23 cellular contexts compared by ENCODE assay signal in the genomic region with DNA sequence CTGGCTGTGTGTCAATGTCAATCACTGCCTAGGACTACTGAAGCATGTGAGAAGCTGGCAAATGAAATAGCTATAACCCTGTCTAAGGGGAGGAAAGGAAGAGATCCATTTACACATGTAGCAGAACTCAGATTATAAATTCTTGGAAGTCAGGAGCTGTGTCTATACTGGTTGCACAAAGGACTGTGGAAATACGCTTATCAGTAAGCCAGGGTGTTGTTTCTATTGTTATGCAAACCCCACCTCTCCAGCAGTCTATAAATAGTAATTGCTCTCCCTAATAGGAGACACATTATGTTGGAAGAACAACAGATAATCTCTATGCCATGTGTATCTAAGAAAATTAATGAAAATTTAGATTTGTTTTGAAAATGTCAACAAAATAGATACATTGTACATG.
DNase-seq lines count a peak whose midpoint lies in the region; ATAC-seq and TF ChIP-seq lines count a peak whose summit lies in the region.
"Had no signal": no experiment of that assay in that cellular context is flagged by ENCODE, and none has a peak within 500 bp of the region (broad histone marks: within the 10 kb centered on the region; RNA-seq: fewer than 3 reads in every experiment).

No MANE protein-coding gene starts in this region.

- H3K9me3 Mint-ChIP-seq in GM23338 (no peaks in the 10 kb centered on the region), brain (no peaks in the 10 kb centered on the region)

- H3F3A ChIP-seq in GM23338 (replicated peaks; ENCODE audit: low read depth), result no peaks in the 10 kb centered on the region
- H3F3A ChIP-seq in neural cell (ENCODE audit: insufficient read depth, low read length, poor library complexity, severe bottlenecking), result no peaks in the 10 kb centered on the region

- H3K27me3 Mint-ChIP-seq in GM23338 (ENCODE audit: insufficient read depth, low read depth, poor library complexity) (no peaks in the 10 kb centered on the region), brain (no peaks in the 10 kb centered on the region)

- no peak overlapping the region for H3K4me3 Mint-ChIP-seq in GM23338
- no peak overlapping the region for H3K4me3 Mint-ChIP-seq in brain
- H3K4me3 Mint-ChIP-seq: CD8-positive, alpha-beta T cell had no signal

- H3K9ac ChIP-seq in neural cell (ENCODE audit: low read length), result no peak overlapping the region
- H3K9ac ChIP-seq: KMS-11 had no signal

- H3K79me2 ChIP-seq in GM23338 (replicated peaks; ENCODE audit: insufficient read depth) (no peaks in the 10 kb centered on the region), neural cell (replicated peaks; ENCODE audit: insufficient read depth, low read length) (no peaks in the 10 kb centered on the region)

- H3K27me3 ChIP-seq in GM23338 (ENCODE audit: insufficient read depth) (no peaks in the 10 kb centered on the region), neural cell (ENCODE audit: insufficient read depth, low read depth, low read length) (no peaks in the 10 kb centered on the region)
- H3K27me3 ChIP-seq: SJSA1 had no signal

- H2AFZ ChIP-seq in GM23338, result no peak overlapping the region
- H2AFZ ChIP-seq in neural cell (ENCODE audit: low read depth, low read length), result no peak overlapping the region

- DNase-seq in NCI-H82 (lab: John Stamatoyannopoulos, UW) (peak; percentile 7), NCI-H82 treated with DMSO at 0.1 percent for 48 hours (lab: John Stamatoyannopoulos, UW; ENCODE audit: unreplicated experiment) (no peak), GM23338 (ENCODE audit: low spot score) (peak; percentile 3), DMS 273 treated with DMSO at 0.1 percent for 48 hours (lab: John Stamatoyannopoulos, UW) (no peak), COLO829 (ENCODE audit: low spot score) (no peak)
- DNase-seq: 8988T; C1 segment of cervical spinal cord; Calu3; CD8-positive, alpha-beta T cell; DMS53; GDM1; IMR-90; NCI-H1105; NCI-H146; NCI-H2029 treated with DMSO at 0.1 percent for 48 hours; NCI-H2171 treated with DMSO at 0.1 percent for 48 hours; NK-92 treated with Interleukin-12 subunit alpha and Interleukin-12 subunit beta, amount 100 ng/mL, for 24 hours had no signal

- no peak overlapping the region for H3K27ac Mint-ChIP-seq in GM23338
- H3K27ac Mint-ChIP-seq in brain, result peak overlapping the region in 3 of 5 experiments; percentile 19 to 66 (median 54)
- H3K27ac Mint-ChIP-seq: CD8-positive, alpha-beta T cell had no signal

- no peak for TF ChIP-seq RAD21 in neural cell (conservative IDR thresholded peaks at IDR 0.05)

- H3K9me2 ChIP-seq in GM23338 (ENCODE audit: insufficient read depth) (no peaks in the 10 kb centered on the region), neural cell (ENCODE audit: insufficient read depth, low read length) (no peaks in the 10 kb centered on the region)

- no peak; the same call in 2 of the 3 replicates for ATAC-seq in GM23338
- no peak for ATAC-seq in GM18907 (IDR thresholded peaks at IDR 0.05; ENCODE audit: unreplicated experiment)
- ATAC-seq: CD8-positive, alpha-beta T cell; Panc1 had no signal

- TF ChIP-seq EP300 in neural cell (conservative IDR thresholded peaks at IDR 0.05; ENCODE audit: poor library complexity, severe bottlenecking), result peak; percentile 48

- H3K4me1 Mint-ChIP-seq in GM23338, result peaks cover 5% of the 10 kb centered on the region; the same call in 2 of the 3 replicates
- peaks cover 41% of the 10 kb centered on the region for H3K4me1 Mint-ChIP-seq in brain

- H3K27ac ChIP-seq in GM23338 (ENCODE audit: low read depth) (no peak overlapping the region), neural cell (ENCODE audit: low read length) (peak overlapping the region; percentile 50)
- H3K27ac ChIP-seq: KMS-11, SJSA1 had no signal

- peaks cover 6% of the 10 kb centered on the region; the same call in 1 of the 2 replicates for H3K4me1 ChIP-seq in GM23338 (ENCODE audit: insufficient read depth)
- H3K4me1 ChIP-seq: SJSA1 had no signal

- H3K36me3 Mint-ChIP-seq in GM23338 (ENCODE audit: low read depth) (no peaks in the 10 kb centered on the region), brain (no peaks in the 10 kb centered on the region)
- H3K36me3 Mint-ChIP-seq: CD8-positive, alpha-beta T cell had no signal

- no peaks in the 10 kb centered on the region for H3K36me3 ChIP-seq in GM23338 (ENCODE audit: insufficient read depth)
- no peaks in the 10 kb centered on the region for H3K36me3 ChIP-seq in neural cell (ENCODE audit: insufficient read depth, low read length)
- H3K36me3 ChIP-seq: SJSA1 had no signal

- H4K20me1 ChIP-seq in GM23338 (replicated peaks; ENCODE audit: insufficient read depth) (no peaks in the 10 kb centered on the region), neural cell (ENCODE audit: insufficient read depth) (no peaks in the 10 kb centered on the region)

- no peak for TF ChIP-seq CTCF in GM23338 (conservative IDR thresholded peaks at IDR 0.05; ENCODE audit: low read depth in 2 of 2)
- TF ChIP-seq CTCF in brain (conservative IDR thresholded peaks at IDR 0.05), result no peak
- no peak for TF ChIP-seq CTCF in neural cell (IDR thresholded peaks at IDR 0.05; ENCODE audit: poor library complexity, severe bottlenecking)

- H3K9me3 ChIP-seq in neural cell (ENCODE audit: low read length), result no peaks in the 10 kb centered on the region
- H3K9me3 ChIP-seq: SJSA1 had no signal

- H3K4me3 ChIP-seq in GM23338 (no peak overlapping the region), neural cell (ENCODE audit: low read length) (no peak overlapping the region)
- H3K4me3 ChIP-seq: SJSA1 had no signal

- H3K4me2 ChIP-seq in GM23338 (peak overlapping the region; percentile 50; the same call in 1 of the 2 replicates), neural cell (ENCODE audit: low read length) (no peak overlapping the region)
- H3K4me2 ChIP-seq: KMS-11 had no signal

TF ChIP-seq in GM23338, 12 proteins besides CTCF, POLR2A, EP300 and RAD21 (continues in another document):
- TF ChIP-seq, protein P1, sequence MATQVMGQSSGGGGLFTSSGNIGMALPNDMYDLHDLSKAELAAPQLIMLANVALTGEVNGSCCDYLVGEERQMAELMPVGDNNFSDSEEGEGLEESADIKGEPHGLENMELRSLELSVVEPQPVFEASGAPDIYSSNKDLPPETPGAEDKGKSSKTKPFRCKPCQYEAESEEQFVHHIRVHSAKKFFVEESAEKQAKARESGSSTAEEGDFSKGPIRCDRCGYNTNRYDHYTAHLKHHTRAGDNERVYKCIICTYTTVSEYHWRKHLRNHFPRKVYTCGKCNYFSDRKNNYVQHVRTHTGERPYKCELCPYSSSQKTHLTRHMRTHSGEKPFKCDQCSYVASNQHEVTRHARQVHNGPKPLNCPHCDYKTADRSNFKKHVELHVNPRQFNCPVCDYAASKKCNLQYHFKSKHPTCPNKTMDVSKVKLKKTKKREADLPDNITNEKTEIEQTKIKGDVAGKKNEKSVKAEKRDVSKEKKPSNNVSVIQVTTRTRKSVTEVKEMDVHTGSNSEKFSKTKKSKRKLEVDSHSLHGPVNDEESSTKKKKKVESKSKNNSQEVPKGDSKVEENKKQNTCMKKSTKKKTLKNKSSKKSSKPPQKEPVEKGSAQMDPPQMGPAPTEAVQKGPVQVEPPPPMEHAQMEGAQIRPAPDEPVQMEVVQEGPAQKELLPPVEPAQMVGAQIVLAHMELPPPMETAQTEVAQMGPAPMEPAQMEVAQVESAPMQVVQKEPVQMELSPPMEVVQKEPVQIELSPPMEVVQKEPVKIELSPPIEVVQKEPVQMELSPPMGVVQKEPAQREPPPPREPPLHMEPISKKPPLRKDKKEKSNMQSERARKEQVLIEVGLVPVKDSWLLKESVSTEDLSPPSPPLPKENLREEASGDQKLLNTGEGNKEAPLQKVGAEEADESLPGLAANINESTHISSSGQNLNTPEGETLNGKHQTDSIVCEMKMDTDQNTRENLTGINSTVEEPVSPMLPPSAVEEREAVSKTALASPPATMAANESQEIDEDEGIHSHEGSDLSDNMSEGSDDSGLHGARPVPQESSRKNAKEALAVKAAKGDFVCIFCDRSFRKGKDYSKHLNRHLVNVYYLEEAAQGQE (IDR thresholded peaks at IDR 0.05; ENCODE audit: unreplicated experiment), result no peak
- TF ChIP-seq EZH2 (IDR thresholded peaks at IDR 0.05; ENCODE audit: low read depth, unreplicated experiment), result no peak
- TF ChIP-seq EZH2phosphoT487 (IDR thresholded peaks at IDR 0.05; ENCODE audit: unreplicated experiment), result no peak
- TF ChIP-seq JUNB (IDR thresholded peaks at IDR 0.05; ENCODE audit: unreplicated experiment), result no peak
- TF ChIP-seq CREB1 (CRISPR knock-in tag; IDR thresholded peaks at IDR 0.05; ENCODE audit: low read depth), result no peak
- no peak for TF ChIP-seq STAT1 (IDR thresholded peaks at IDR 0.05; ENCODE audit: unreplicated experiment)

TF ChIP-seq in neural cell, 6 proteins besides CTCF, POLR2A, EP300 and RAD21:
- TF ChIP-seq TAF1 (IDR thresholded peaks at IDR 0.05; ENCODE audit: low read depth) (no peak), MXI1 (conservative IDR thresholded peaks at IDR 0.05; ENCODE audit: poor library complexity, severe bottlenecking) (no peak), SMC3 (conservative IDR thresholded peaks at IDR 0.05; ENCODE audit: poor library complexity) (no peak), EZH2 (IDR thresholded peaks at IDR 0.05; ENCODE audit: borderline replicate concordance, insufficient read depth, low read length, poor library complexity, severe bottlenecking) (no peak), POLR2AphosphoS5 (IDR thresholded peaks at IDR 0.05) (no peak)
- TF ChIP-seq, protein P1 (IDR thresholded peaks at IDR 0.05; ENCODE audit: borderline replicate concordance), result no peak

Comparison
In these comparisons a context has a peak if more than half of its experiments do, and no peak if none do; other contexts are left out.
1. DNase-seq: peak in NCI-H82 (single experiment) and GM23338 (single experiment); none in NCI-H82 treated with DMSO at 0.1 percent for 48 hours (single experiment), DMS 273 treated with DMSO at 0.1 percent for 48 hours (single experiment) and COLO829 (single experiment).